ENCODE assay signal across 8 cellular contexts in genomic region chr10:5976689-5977470, GRCh38. TPM values are rescaled to one million over a fixed set of nuclear protein-coding genes. Genes with fewer than 3 reads are reported as not detected.
DNase-seq lines count a peak whose midpoint lies in the region; ATAC-seq, FAIRE-seq and TF ChIP-seq lines count a peak whose summit lies in the region.

No MANE protein-coding gene starts in this region.

- H3K27me3 ChIP-seq in HepG2 (ENCODE audit: control insufficient read depth in 1 of 2, insufficient read depth in 2 of 2, low read length in 2 of 2): peaks cover 5 to 40% of the 10 kb centered on the region in 2 experiments; a peak in 4 of 5 replicates

- in situ Hi-C loops in HepG2 (cut with HindIII; ENCODE audit: extremely low pct_ligation_motif_present, low pct_unique_long_range_greater_than_20kb): no loop called here

- peaks cover 3% of the 10 kb centered on the region for H3K36me3 Mint-ChIP-seq in chondrocyte (ENCODE audit: low read depth)

- WGBS in HepG2 (ENCODE audit: low lambda C conversion rate): 9% methylated on average over 22 of the region's 77 CpGs

- no peaks in the 10 kb centered on the region for H3K9me3 ChIP-seq in HepG2 (ENCODE audit: low read length)

- TF ChIP-seq CTCF in WI38 (IDR thresholded peaks at IDR 0.05; ENCODE audit: low read depth, low read length) (no peak), chondrocyte (IDR thresholded peaks at IDR 0.05) (no peak), HepG2 (CRISPR knock-in tag; IDR thresholded peaks at IDR 0.05) (no peak)

- H3K36me3 ChIP-seq in HepG2 (replicated peaks in 1 of 2; ENCODE audit: control insufficient read depth in 1 of 2, insufficient read depth in 2 of 2, low read length in 2 of 2): no peaks in the 10 kb centered on the region

- no peaks in the 10 kb centered on the region for H4K20me1 ChIP-seq in HepG2 (ENCODE audit: insufficient read depth, low read length)

- DNase-seq in CD1c-positive myeloid dendritic cell (ENCODE audit: extremely low spot score): peak; percentile 39
- DNase-seq in chondrocyte (ENCODE audit: low spot score): no peak
- DNase-seq in HepG2 (ENCODE audit: low spot score): no peak
- peak in 2 of 3 experiments; percentile 30 to 56 for DNase-seq in stimulated activated CD4-positive, alpha-beta T cell treated with anti-CD3 and anti-CD28 coated beads, TNF-alpha, amount 100 ng/mL, for 24 hours (ENCODE audit: low read depth in 3 of 3)
- no peak for DNase-seq in NCI-H1694 treated with DMSO at 0.1 percent for 48 hours (lab: John Stamatoyannopoulos, UW)

- no peak overlapping the region for H3K27ac Mint-ChIP-seq in chondrocyte (ENCODE audit: unreplicated experiment)

- no peaks in the 10 kb centered on the region for H3K9me3 Mint-ChIP-seq in chondrocyte (ENCODE audit: low read depth)

- CTCF ChIA-PET in HepG2 (lab: Yijun Ruan, JAX; ENCODE audit: low intra/inter-chr PET ratio, low total read pairs): interaction anchor here (0.7 kb wide), 1 partner anchor 112 kb away, joined by 3 read pairs; the partner anchor contains the start of gene RBM17

- peak overlapping the region; percentile 83 for H3K4me3 ChIP-seq in WI38 (ENCODE audit: low read depth, low read length)
- H3K4me3 ChIP-seq in HepG2 (replicated peaks in 1 of 3; ENCODE audit: insufficient read depth in 1 of 3, low read depth in 2 of 3, low read length in 3 of 3): peak overlapping the region; percentile 63 to 79 (median 69); a peak in 5 of 6 replicates

- H3K4me1 ChIP-seq in HepG2 (ENCODE audit: insufficient read depth, low read length): 0 out of 2 replicates have a peak, but pooled peaks cover 4% of the 10 kb centered on the region

- peaks cover 14% of the 10 kb centered on the region for H3K27me3 Mint-ChIP-seq in chondrocyte (ENCODE audit: low read depth)

- FAIRE-seq in HepG2 (lab: Jason Lieb, UNC): no peak

- H3K9ac ChIP-seq in HepG2 (ENCODE audit: insufficient read depth, low read depth, low read length): no peak overlapping the region

- BruUV-seq in HepG2 (replicated peaks; lab: Mats Ljungman, UMichigan): no TSS peak

- no peak overlapping the region for H2AFZ ChIP-seq in HepG2 (ENCODE audit: low read length)

- H3K79me2 ChIP-seq in HepG2 (ENCODE audit: insufficient read depth, low read length): no peaks in the 10 kb centered on the region

- H3K4me3 Mint-ChIP-seq in chondrocyte (ENCODE audit: unreplicated experiment): peak overlapping the region; percentile 70

- intact Hi-C loops in HepG2 (cut with micrococcal nuclease; ENCODE audit: unreplicated experiment): no loop called here

- H3K27ac ChIP-seq in HepG2 (ENCODE audit: extremely low read length, insufficient read depth, low read length): no peak overlapping the region

- H3K4me1 Mint-ChIP-seq in chondrocyte (ENCODE audit: low read depth): peaks cover 10% of the 10 kb centered on the region

- peak; percentile 21 for ATAC-seq in GM19438 (IDR thresholded peaks at IDR 0.05; ENCODE audit: low read depth, unreplicated experiment)
- peak; percentile 11 for ATAC-seq in HG03571 (IDR thresholded peaks at IDR 0.05; ENCODE audit: unreplicated experiment)
- ATAC-seq in HepG2: peak; percentile 49

- POLR2A ChIA-PET in HepG2 (lab: Yijun Ruan, JAX): no interaction called here

- peak overlapping the region; percentile 84 for H3K4me2 ChIP-seq in HepG2 (ENCODE audit: low read depth, low read length)

- TF ChIP-seq POLR2A in HepG2 (IDR thresholded peaks at IDR 0.05; ENCODE audit: insufficient read depth in 1 of 2, low read depth in 2 of 2, low read length in 2 of 2): no peak

- no peak for TF ChIP-seq RAD21 in HepG2 (CRISPR knock-in tag; IDR thresholded peaks at IDR 0.05)

- TF ChIP-seq EP300 in HepG2 (IDR thresholded peaks at IDR 0.05; ENCODE audit: low read depth in 2 of 2, low read length in 2 of 2) (no peak), HepG2 (CRISPR knock-in tag; IDR thresholded peaks at IDR 0.05; ENCODE audit: borderline replicate concordance) (no peak)

TF ChIP-seq in HepG2, 621 proteins besides CTCF, POLR2A, EP300 and RAD21:
- peak; percentile 66; the same call in 1 of the 2 replicates for TF ChIP-seq HDAC6 (IDR thresholded peaks at IDR 0.05; ENCODE audit: low read depth, low read length)
- 0 out of 2 replicates have a peak, but pooled peaks have one; percentile 15 for TF ChIP-seq RFXAP (CRISPR knock-in tag; IDR thresholded peaks at IDR 0.05; ENCODE audit: borderline replicate concordance)
- 0 out of 2 replicates have a peak, but pooled peaks have one; percentile 12 for TF ChIP-seq ZNF768 (CRISPR knock-in tag; IDR thresholded peaks at IDR 0.05)
- no peak for TF ChIP-seq MATR3 (CRISPR knock-in tag; IDR thresholded peaks at IDR 0.05)
- TF ChIP-seq XRCC5 (optimal IDR thresholded peaks at IDR 0.05; ENCODE audit: low read length): no peak
- TF ChIP-seq ZNF776 (CRISPR knock-in tag; IDR thresholded peaks at IDR 0.05): 0 out of 2 replicates have a peak, but pooled peaks have one; percentile 15
- TF ChIP-seq ARNT2 (CRISPR knock-in tag; IDR thresholded peaks at IDR 0.05; ENCODE audit: low read depth): peak; percentile 55; the same call in 1 of the 2 replicates
- TF ChIP-seq TFAP4 (IDR thresholded peaks at IDR 0.05; ENCODE audit: borderline replicate concordance, low read depth): no peak
- TF ChIP-seq ZNF547 (CRISPR knock-in tag; IDR thresholded peaks at IDR 0.05): 0 out of 2 replicates have a peak, but pooled peaks have one; percentile 27
- TF ChIP-seq ZNF777 (CRISPR knock-in tag; IDR thresholded peaks at IDR 0.05): peak; percentile 89
- TF ChIP-seq, protein P1, sequence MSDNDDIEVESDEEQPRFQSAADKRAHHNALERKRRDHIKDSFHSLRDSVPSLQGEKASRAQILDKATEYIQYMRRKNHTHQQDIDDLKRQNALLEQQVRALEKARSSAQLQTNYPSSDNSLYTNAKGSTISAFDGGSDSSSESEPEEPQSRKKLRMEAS (IDR thresholded peaks at IDR 0.05): peak; percentile 22; the same call in 1 of the 2 replicates
- peak; percentile 79; the same call in 1 of the 2 replicates for TF ChIP-seq ZNF800 (CRISPR knock-in tag; IDR thresholded peaks at IDR 0.05)

RNA-seq across cellular contexts. Expression of gene IL15RA, which starts 0.5 kb away (rescaled TPM):
- total RNA-seq in chondrocyte: 0.56 to 0.65 TPM in 2 of 3 replicates, not detected in the other
- 0.53 and 0.66 TPM in 2 replicates for total RNA-seq in HepG2 (2016; rRNA removed; fragmentation: Illumina TruSeq; extraction: Trizol)
- total RNA-seq in HepG2 (2016; cell fraction: cytosol; rRNA removed; fragmentation: Illumina TruSeq; extraction: Trizol; ENCODE audit: low read depth): 0.30 TPM in 1 of 2 replicates, not detected in the other
- 0.49 and 0.67 TPM in 2 replicates for total RNA-seq in HepG2 (2016; cell fraction: insoluble cytoplasmic fraction; rRNA removed; fragmentation: Illumina TruSeq; extraction: Trizol)
- total RNA-seq in HepG2 (2016; cell fraction: membrane; rRNA removed; fragmentation: Illumina TruSeq; extraction: Trizol): 0.43 and 0.55 TPM in 2 replicates
- 0.37 TPM in 1 of 2 replicates, not detected in the other for total RNA-seq in HepG2 (2016; cell fraction: nucleus; rRNA removed; fragmentation: Illumina TruSeq; extraction: Trizol)
- 0.77 and 0.85 TPM in 2 replicates for polyA plus RNA-seq in HepG2 (2011; rRNA removed)
- 0.39 and 0.58 TPM in 2 replicates for polyA plus RNA-seq in HepG2 (2011; cell fraction: cytosol; rRNA removed)
- polyA plus RNA-seq in HepG2 (2011; cell fraction: nucleus; rRNA removed): 0.48 and 0.50 TPM in 2 replicates
- 0.27 TPM in 1 of 2 replicates, not detected in the other for polyA plus RNA-seq in HepG2 (2012)
- 0.33 and 0.44 TPM in 2 replicates for polyA plus RNA-seq in HepG2 (2016; cell fraction: cytosol; fragmentation: Illumina TruSeq; extraction: Trizol; ENCODE audit: low read depth)
- 0.43 and 0.53 TPM in 2 replicates for polyA plus RNA-seq in HepG2 (2016; cell fraction: insoluble cytoplasmic fraction; fragmentation: Illumina TruSeq; extraction: Trizol; ENCODE audit: low read depth)
- polyA plus RNA-seq in HepG2 (2016; cell fraction: membrane; fragmentation: Illumina TruSeq; extraction: Trizol; ENCODE audit: low read depth): 0.45 and 0.56 TPM in 2 replicates
- polyA plus RNA-seq in HepG2 (2016; cell fraction: nucleus; fragmentation: Illumina TruSeq; extraction: Trizol; ENCODE audit: insufficient read depth, low read depth): 0.68 and 0.77 TPM in 2 replicates
- 1.1 and 4.7 TPM in 2 replicates for polyA minus RNA-seq in HepG2 (2011; rRNA and poly(A)+ RNA removed; ENCODE audit: low replicate concordance)
- polyA minus RNA-seq in HepG2 (2011; cell fraction: cytosol; rRNA and poly(A)+ RNA removed): not detected in 2 replicates
- not detected in 2 replicates for polyA minus RNA-seq in HepG2 (2011; cell fraction: nucleus; rRNA and poly(A)+ RNA removed)

Comparison
In these comparisons a context has a peak if more than half of its experiments do, and no peak if none do; other contexts are left out.
1. DNase-seq: peak in CD1c-positive myeloid dendritic cell (single experiment) and stimulated activated CD4-positive, alpha-beta T cell treated with anti-CD3 and anti-CD28 coated beads, TNF-alpha, amount 100 ng/mL, for 24 hours (2 of 3); none in chondrocyte (single experiment), HepG2 (single experiment) and NCI-H1694 treated with DMSO at 0.1 percent for 48 hours (single experiment).
2. Peak in every context shown above with its lines, with median percentiles within 50 percentile points of each other: ATAC-seq.